Comparison of ENCODE assay signal across 10 cellular contexts in the genomic region with DNA sequence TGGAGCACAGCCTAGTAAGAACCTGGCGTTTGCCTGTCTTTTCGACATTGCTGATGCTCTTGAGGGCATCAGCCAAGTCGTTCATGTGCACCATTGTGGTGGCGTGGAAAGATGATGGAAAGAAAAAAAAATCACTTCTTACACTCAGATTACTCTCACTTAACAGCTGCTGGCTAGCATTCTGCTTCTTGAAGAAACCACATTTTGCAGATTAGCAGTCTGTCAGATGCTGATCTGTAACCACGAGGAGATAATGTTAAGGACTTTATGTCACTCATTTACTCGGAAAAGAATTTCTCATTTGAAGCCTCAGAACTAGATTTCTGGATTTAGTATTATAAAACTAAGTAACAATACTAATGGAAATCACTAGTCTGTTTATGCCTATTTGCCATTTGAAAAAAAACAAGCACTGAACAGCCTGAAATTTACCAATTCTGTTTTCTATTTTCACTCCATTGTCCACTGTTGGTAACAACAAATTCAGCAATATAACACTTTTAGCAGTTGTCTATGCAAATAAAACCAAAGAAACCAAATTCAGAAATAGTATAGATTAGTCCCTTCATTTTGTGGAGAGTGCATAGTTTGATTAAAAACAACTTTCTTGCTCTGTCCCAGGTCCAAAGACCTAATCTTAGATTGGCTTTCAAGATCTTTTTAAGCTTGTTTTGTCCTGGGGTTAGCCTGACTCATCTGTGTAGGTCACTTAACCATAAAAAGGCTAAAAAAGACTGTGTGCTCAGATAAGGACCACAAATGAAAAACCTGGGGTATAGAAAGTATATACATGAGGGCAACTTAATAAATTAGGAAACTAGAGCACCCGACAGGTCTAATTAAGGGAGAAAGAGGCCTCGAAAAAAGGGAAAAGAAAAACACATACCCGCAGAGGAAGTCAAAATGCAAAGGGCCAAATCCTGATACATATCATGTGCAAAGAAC.
A peak's percentile ranks its signal among the peaks of the same experiment; 100 is the strongest.
DNase-seq lines count a peak whose midpoint lies in the region; ATAC-seq and TF ChIP-seq lines count a peak whose summit lies in the region.
"Had no signal": no experiment of that assay in that cellular context is flagged by ENCODE, and none has a peak within 500 bp of the region (broad histone marks: within the 10 kb centered on the region; RNA-seq: fewer than 3 reads in every experiment).

No MANE protein-coding gene starts in this region.

- peaks cover 18% of the 10 kb centered on the region for H3K4me1 Mint-ChIP-seq in activated T-cell treated with anti-CD3 and anti-CD28 coated beads, Interleukin-2, amount 50 U/mL, for 72 hours (ENCODE audit: low read depth)
- peaks cover 13% of the 10 kb centered on the region for H3K4me1 Mint-ChIP-seq in activated T-cell treated with anti-CD3 and anti-CD28 coated beads, Interleukin-2, amount 50 U/mL, for 4 hours (ENCODE audit: low read depth)

- H3K36me3 Mint-ChIP-seq in activated T-cell treated with anti-CD3 and anti-CD28 coated beads, Interleukin-2, amount 50 U/mL, for 72 hours (ENCODE audit: insufficient read depth in 2 of 2), result peaks cover 1 to 6% of the 10 kb centered on the region in 2 donors
- peaks cover 13% of the 10 kb centered on the region for H3K36me3 Mint-ChIP-seq in activated T-cell treated with anti-CD3 and anti-CD28 coated beads, Interleukin-2, amount 50 U/mL, for 4 hours (ENCODE audit: insufficient read depth)

- H3K9me3 ChIP-seq in vagina, result no peaks in the 10 kb centered on the region

- H3K4me3 Mint-ChIP-seq in activated T-cell treated with anti-CD3 and anti-CD28 coated beads, Interleukin-2, amount 50 U/mL, for 72 hours, result peak overlapping the region; percentile 1 to 26
- no peak overlapping the region for H3K4me3 Mint-ChIP-seq in activated T-cell treated with anti-CD3 and anti-CD28 coated beads, Interleukin-2, amount 50 U/mL, for 4 hours
- H3K4me3 Mint-ChIP-seq: IgD-negative memory B cell had no signal

- intact Hi-C loops in vagina (cut with DNase I), result no loop called here

- H3K9me3 Mint-ChIP-seq in activated T-cell treated with anti-CD3 and anti-CD28 coated beads, Interleukin-2, amount 50 U/mL, for 72 hours, result no peaks in the 10 kb centered on the region
- no peaks in the 10 kb centered on the region for H3K9me3 Mint-ChIP-seq in activated T-cell treated with anti-CD3 and anti-CD28 coated beads, Interleukin-2, amount 50 U/mL, for 4 hours
- H3K9me3 Mint-ChIP-seq: IgD-negative memory B cell had no signal

- no peaks in the 10 kb centered on the region for H3K27me3 Mint-ChIP-seq in activated T-cell treated with anti-CD3 and anti-CD28 coated beads, Interleukin-2, amount 50 U/mL, for 72 hours (ENCODE audit: low read depth)
- H3K27me3 Mint-ChIP-seq in activated T-cell treated with anti-CD3 and anti-CD28 coated beads, Interleukin-2, amount 50 U/mL, for 4 hours (ENCODE audit: low read depth), result no peaks in the 10 kb centered on the region
- H3K27me3 Mint-ChIP-seq: IgD-negative memory B cell had no signal

- peaks cover 54% of the 10 kb centered on the region for H3K4me1 ChIP-seq in vagina

- no peak for TF ChIP-seq CTCF in vagina (IDR thresholded peaks at IDR 0.05)

- no peak overlapping the region for H3K4me3 ChIP-seq in vagina

- no peak for TF ChIP-seq POLR2A in vagina (IDR thresholded peaks at IDR 0.05)

- H3K27ac Mint-ChIP-seq in activated T-cell treated with anti-CD3 and anti-CD28 coated beads, Interleukin-2, amount 50 U/mL, for 72 hours, result peak overlapping the region; percentile 5

- ATAC-seq in activated T-cell treated with anti-CD3 and anti-CD28 coated beads, Interleukin-2, amount 50 U/mL, for 72 hours (replicated peaks in 1 of 2), result peak; percentile 43 to 70
- peak; percentile 86 for ATAC-seq in HG03103 (IDR thresholded peaks at IDR 0.05; ENCODE audit: low read depth, unreplicated experiment)
- no peak for ATAC-seq in activated T-cell treated with anti-CD3 and anti-CD28 coated beads, Interleukin-2, amount 50 U/mL, for 4 hours

- H3K27me3 ChIP-seq in vagina, result no peaks in the 10 kb centered on the region

- DNase-seq in activated T-cell treated with anti-CD3 and anti-CD28 coated beads, Interleukin-2, amount 50 U/mL, for 72 hours, result no peak
- DNase-seq in activated T-cell treated with anti-CD3 and anti-CD28 coated beads, Interleukin-2, amount 50 U/mL, for 1 hour, result no peak
- peak; percentile 66 for DNase-seq in astrocyte of the hippocampus (ENCODE audit: low read depth, low spot score)
- no peak for DNase-seq in vagina (ENCODE audit: extremely low spot score in 2 of 2)
- no peak for DNase-seq in amygdala (lab: John Stamatoyannopoulos, UW)
- no peak for DNase-seq in activated T-cell treated with anti-CD3 and anti-CD28 coated beads, Interleukin-2, amount 50 U/mL, for 4 hours
- DNase-seq in GM03348 (ENCODE audit: low spot score), result no peak
- DNase-seq: stimulated activated naive CD4-positive, alpha-beta T cell treated with Interleukin-2 at 50 U/mL for 16 hours had no signal

- no peaks in the 10 kb centered on the region for H3K36me3 ChIP-seq in vagina

- peak overlapping the region; percentile 52 for H3K27ac ChIP-seq in vagina

Comparison
In these comparisons a context has a peak if more than half of its experiments do, and no peak if none do; other contexts are left out.
1. ATAC-seq: peak in activated T-cell treated with anti-CD3 and anti-CD28 coated beads, Interleukin-2, amount 50 U/mL, for 72 hours (2 of 2) and HG03103 (single experiment); none in activated T-cell treated with anti-CD3 and anti-CD28 coated beads, Interleukin-2, amount 50 U/mL, for 4 hours (0 of 2).